In the genomic region with DNA sequence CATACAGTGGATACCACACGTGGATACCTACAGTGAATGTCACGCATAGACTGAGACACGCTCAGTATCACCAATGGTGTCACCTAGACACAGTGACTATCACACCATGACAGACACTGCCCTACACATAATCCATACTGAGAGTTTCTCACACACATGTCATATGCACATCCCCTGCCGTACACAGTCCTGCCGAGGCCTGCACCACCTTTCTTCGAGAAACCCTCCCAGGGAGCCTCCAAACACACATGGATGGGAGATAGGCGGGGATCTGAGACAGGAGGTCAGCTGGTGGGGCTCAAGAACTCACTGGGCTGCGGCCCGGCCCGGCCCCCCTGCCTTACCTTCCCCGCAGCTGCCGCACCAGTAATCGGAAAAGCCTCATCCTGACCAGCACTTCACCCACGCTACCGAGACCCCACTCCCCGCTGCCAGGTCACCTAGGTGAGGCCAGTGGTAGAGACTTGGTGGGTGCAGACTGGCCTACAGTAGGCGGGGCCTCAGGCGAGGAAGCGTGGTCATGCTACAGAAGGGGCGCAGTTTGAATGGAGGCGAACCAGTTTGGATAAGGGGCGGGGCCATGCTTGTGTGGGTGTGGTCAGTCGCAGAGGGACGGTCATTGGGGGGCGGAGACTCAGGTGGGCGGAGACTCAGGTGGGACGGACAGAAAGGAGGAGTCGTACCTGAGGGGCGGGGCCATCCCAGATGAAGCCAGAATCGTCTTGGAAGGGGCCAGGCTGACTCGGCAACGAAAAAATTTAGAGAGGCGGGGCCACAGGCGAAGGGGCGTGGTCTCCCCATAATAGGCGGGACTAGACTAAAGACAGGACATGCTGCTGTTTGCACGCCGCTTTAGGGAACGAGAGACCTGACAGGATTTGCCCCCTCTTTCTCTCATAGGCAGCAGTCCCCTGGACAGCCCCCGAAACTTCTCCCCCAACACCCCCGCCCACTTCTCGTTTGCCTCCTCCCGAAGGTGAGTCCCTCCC, we compare ENCODE assay signal across 8 cellular contexts. TPM values are rescaled to one million over a fixed set of nuclear protein-coding genes. Genes with fewer than 3 reads are reported as not detected.
DNase-seq lines count a peak whose midpoint lies in the region; ATAC-seq and TF ChIP-seq lines count a peak whose summit lies in the region.

No MANE protein-coding gene starts in this region.

- WGBS in right lobe of liver (ENCODE audit: insufficient coverage, low coverage, low lambda C conversion rate, missing lambda C conversion rate), result 23% methylated on average over 32 of the region's 43 CpGs
- 30% methylated on average over 41 of the region's 43 CpGs; no CpG with 5 or more reads in 1 of the 2 donors for WGBS in transverse colon (ENCODE audit: low coverage in 1 of 2), 2 donors

- CTCF ChIA-PET in BJ (lab: Yijun Ruan, JAX), result no interaction called here

- H3K4me3 ChIP-seq in BJ (ENCODE audit: low read depth, low read length), result peak overlapping the region; percentile 25
- peak overlapping the region; percentile 49 for H3K4me3 ChIP-seq in H7 (ENCODE audit: insufficient read depth, low read depth, low read length)
- H3K4me3 ChIP-seq in SJCRH30, result no peak overlapping the region
- H3K4me3 ChIP-seq in right lobe of liver, result no peak overlapping the region
- peak overlapping the region in 2 of 4 donors; percentile 8 to 24 for H3K4me3 ChIP-seq in transverse colon

- intact Hi-C loops in right lobe of liver (cut with DNase I) (loop anchor here (10.0 kb wide), 2 partner anchors 76 to 276 kb away; no protein-coding TSS in a partner anchor), transverse colon (cut with DNase I; ENCODE audit: low total_unique reads) (loop anchor here (5.0 kb wide), 1 partner anchor 73 kb away; no protein-coding TSS in a partner anchor)

- in situ Hi-C loops in transverse colon (cut with MboI; ENCODE audit: low pct_ligation_motif_present in 1 of 4, low pct_unique_long_range_greater_than_20kb in 1 of 4, low sequenced_read_pairs in 3 of 4), result loop anchor here in 3 of 4 donors (10.0 kb wide), 2 partner anchors 76 to 86 kb away; a partner anchor contains a TSS

- TF ChIP-seq POLR2A in right lobe of liver (IDR thresholded peaks at IDR 0.05) (no peak), transverse colon (IDR thresholded peaks at IDR 0.05) (no peak)

- H3K27ac ChIP-seq in SJCRH30 (no peak overlapping the region), right lobe of liver (no peak overlapping the region), transverse colon (no peak overlapping the region)

- H3K4me1 ChIP-seq in SJCRH30, result no peaks in the 10 kb centered on the region
- no peaks in the 10 kb centered on the region for H3K4me1 ChIP-seq in right lobe of liver
- H3K4me1 ChIP-seq in transverse colon, result peaks cover 8 to 26% (median 22%) of the 10 kb centered on the region in 4 donors

- DNase-seq in BJ (ENCODE audit: low read depth), result peak; percentile 25
- DNase-seq in H7, result peak; percentile 96
- DNase-seq in SJCRH30, result peak; percentile 73 to 75
- DNase-seq in cerebellar nuclear complex (lab: John Stamatoyannopoulos, UW), result peak; percentile 60 to 69
- DNase-seq in right lobe of liver, result peak in 1 of 3 donors; percentile 60
- peak; percentile 84 for DNase-seq in transverse colon

- TF ChIP-seq CTCF in BJ (IDR thresholded peaks at IDR 0.05; ENCODE audit: insufficient read depth, low read depth, low read length) (no peak), right lobe of liver (IDR thresholded peaks at IDR 0.05) (no peak), transverse colon (IDR thresholded peaks at IDR 0.05) (no peak)

- H3K36me3 ChIP-seq in BJ (ENCODE audit: control insufficient read depth, insufficient read depth, low read length) (no peaks in the 10 kb centered on the region), H7 (replicated peaks; ENCODE audit: control insufficient read depth, insufficient read depth, low read length) (no peaks in the 10 kb centered on the region), SJCRH30 (no peaks in the 10 kb centered on the region), right lobe of liver (no peaks in the 10 kb centered on the region), transverse colon (no peaks in the 10 kb centered on the region)

- no peak for TF ChIP-seq EP300 in transverse colon (IDR thresholded peaks at IDR 0.05; ENCODE audit: low read depth)

- H3K9me3 ChIP-seq in SJCRH30 (replicated peaks) (no peaks in the 10 kb centered on the region), right lobe of liver (no peaks in the 10 kb centered on the region), transverse colon (no peaks in the 10 kb centered on the region)

- peak; percentile 25 to 66 (median 59) for ATAC-seq in right lobe of liver
- no peak for ATAC-seq in GM19455 (IDR thresholded peaks at IDR 0.05; ENCODE audit: unreplicated experiment)
- ATAC-seq in GM19452 (IDR thresholded peaks at IDR 0.05; ENCODE audit: unreplicated experiment), result no peak

- POLR2A ChIA-PET in BJ (lab: Charles Lee), result no interaction called here

- H3K27me3 ChIP-seq in BJ (ENCODE audit: control insufficient read depth, insufficient read depth, low read length) (peaks cover 26% of the 10 kb centered on the region), H7 (ENCODE audit: control insufficient read depth, insufficient read depth, low read length) (peaks cover 19% of the 10 kb centered on the region), SJCRH30 (peaks cover 18% of the 10 kb centered on the region), right lobe of liver (peaks cover 0 to 22% of the 10 kb centered on the region in 2 donors), transverse colon (peaks cover 98% of the 10 kb centered on the region)

RNA-seq across cellular contexts. Expression of a gene that starts 2.1 kb away (rescaled TPM):
- polyA plus RNA-seq in BJ (2011; rRNA removed), result 0.25 TPM in 1 of 2 replicates, not detected in the other
- polyA minus RNA-seq in BJ (2011; rRNA and poly(A)+ RNA removed), result not detected in 2 replicates
- total RNA-seq in H7 (2014; rRNA removed; shearing (Covaris generic)), result 5.5 and 7.0 TPM in 2 replicates
- 4.3 and 5.6 TPM in 2 replicates for total RNA-seq in SJCRH30 (2014; rRNA removed; shearing (Covaris generic))
- total RNA-seq in right lobe of liver (under 1 TPM in 4 of 6 experiments, not detected in 2; 0.06 to 0.49 (median 0.34) TPM), transverse colon (1 to 10 TPM in 1 of 4 donors, under 1 TPM in 2, not detected in 1; 0.64 to 2.4 (median 0.82) TPM)

RNA-seq across cellular contexts. Expression of a gene that starts 6.0 kb away (rescaled TPM):
- polyA plus RNA-seq in BJ (2011; rRNA removed), result 0.31 TPM in 1 of 2 replicates, not detected in the other
- not detected in 2 replicates for polyA minus RNA-seq in BJ (2011; rRNA and poly(A)+ RNA removed)
- 1.3 TPM in 2 replicates for total RNA-seq in H7 (2014; rRNA removed; shearing (Covaris generic))
- total RNA-seq in SJCRH30 (2014; rRNA removed; shearing (Covaris generic)), result 0.45 TPM in 1 of 2 replicates, not detected in the other
- total RNA-seq in right lobe of liver (not detected), transverse colon (not detected)

RNA-seq across cellular contexts. Expression of a gene that starts 34.0 kb away (rescaled TPM):
- polyA plus RNA-seq in BJ (2011; rRNA removed), result 19.9 and 30.3 TPM in 2 replicates
- 12.1 and 15.4 TPM in 2 replicates for polyA minus RNA-seq in BJ (2011; rRNA and poly(A)+ RNA removed)
- 85.4 and 104 TPM in 2 replicates for total RNA-seq in H7 (2014; rRNA removed; shearing (Covaris generic))
- total RNA-seq in SJCRH30 (2014; rRNA removed; shearing (Covaris generic)), result 92.4 and 99.0 TPM in 2 replicates
- total RNA-seq in right lobe of liver, result 1 to 10 TPM; 2.1 to 7.1 (median 3.7) TPM
- total RNA-seq in transverse colon, result 10 to 100 TPM in 1 of 4 donors, 1 to 10 TPM in 2, not detected in 1; 2.7 to 17.5 (median 4.0) TPM

RNA-seq across cellular contexts. Expression of a gene that starts 38.5 kb away (rescaled TPM):
- polyA plus RNA-seq in BJ (2011; rRNA removed), result 0.75 and 2.6 TPM in 2 replicates
- polyA minus RNA-seq in BJ (2011; rRNA and poly(A)+ RNA removed), result 4.6 and 5.3 TPM in 2 replicates
- total RNA-seq in H7 (2014; rRNA removed; shearing (Covaris generic)), result not detected in 2 replicates
- not detected in 2 replicates for total RNA-seq in SJCRH30 (2014; rRNA removed; shearing (Covaris generic))
- 1 to 10 TPM in 3 of 6 experiments, under 1 TPM in 2, not detected in 1; 0.62 to 2.0 (median 1.2) TPM for total RNA-seq in right lobe of liver
- total RNA-seq in transverse colon, result 1 to 10 TPM in 1 of 4 donors, not detected in 3; 1.6 TPM

RNA-seq across cellular contexts. Expression of a gene that starts 38.8 kb away (rescaled TPM):
- polyA plus RNA-seq in BJ (2011; rRNA removed), result 165 and 267 TPM in 2 replicates
- 134 and 154 TPM in 2 replicates for polyA minus RNA-seq in BJ (2011; rRNA and poly(A)+ RNA removed)
- 508 and 571 TPM in 2 replicates for total RNA-seq in H7 (2014; rRNA removed; shearing (Covaris generic))
- 55.9 and 64.6 TPM in 2 replicates for total RNA-seq in SJCRH30 (2014; rRNA removed; shearing (Covaris generic))
- 100 to 1,000 TPM; 164 to 466 (median 202) TPM for total RNA-seq in right lobe of liver
- total RNA-seq in transverse colon, result 100 to 1,000 TPM; 172 to 357 (median 198) TPM

Comparison
In these comparisons a context has a peak if more than half of its experiments do, and no peak if none do; other contexts are left out.
1. H3K4me3 ChIP-seq: peak in BJ (single experiment) and H7 (single experiment); none in SJCRH30 (single experiment) and right lobe of liver (0 of 3).
2. ATAC-seq: peak in right lobe of liver (4 of 4); none in GM19455 (single experiment) and GM19452 (single experiment).